In the genomic region with DNA sequence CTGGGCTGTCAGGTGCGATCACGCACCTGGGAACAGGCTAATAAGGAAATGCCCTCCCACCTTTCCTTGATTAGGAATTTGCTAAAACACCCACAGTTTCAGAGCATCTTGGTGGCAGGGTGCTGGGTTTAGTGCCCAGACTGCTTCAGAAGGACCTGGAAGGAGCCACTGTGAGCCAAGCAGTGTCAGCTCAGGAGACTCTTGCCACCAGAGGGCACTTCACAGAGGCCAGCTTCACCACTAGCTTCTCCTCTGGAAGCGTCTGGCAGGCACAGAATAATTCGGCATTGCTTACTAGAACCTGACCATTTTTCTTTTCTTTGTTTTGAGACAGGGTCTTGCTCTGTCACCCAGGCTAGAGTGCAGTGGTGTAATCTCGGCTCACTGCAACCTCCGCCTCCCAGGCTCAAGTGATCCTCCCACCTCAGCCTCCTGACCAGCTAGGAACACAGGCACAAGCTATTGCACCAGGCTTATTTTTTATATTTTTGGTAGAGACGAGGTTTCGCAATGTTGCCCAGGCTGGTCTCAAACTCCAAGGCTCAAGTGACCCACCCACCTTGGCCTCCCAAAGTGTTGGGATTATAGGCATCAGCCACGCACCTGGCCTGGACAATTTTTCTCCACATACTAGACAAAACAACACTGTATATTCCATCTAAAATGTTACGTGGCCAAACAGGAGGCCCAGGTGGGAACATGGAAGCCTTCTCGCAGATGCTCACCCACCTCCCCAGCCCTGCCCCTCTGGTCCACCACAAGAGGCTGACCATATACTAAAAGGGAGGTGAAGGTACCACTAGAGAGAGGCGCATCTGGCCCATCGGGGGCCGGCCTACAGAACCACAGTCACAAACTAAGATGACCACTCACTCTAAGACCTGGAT, we compare ENCODE assay signal across 9 cellular contexts. TPM values are rescaled to one million over a fixed set of nuclear protein-coding genes. Genes with fewer than 3 reads are reported as not detected.
A peak's percentile ranks its signal among the peaks of the same experiment; 100 is the strongest.
DNase-seq lines count a peak whose midpoint lies in the region; TF ChIP-seq lines count a peak whose summit lies in the region.
"Had no signal": no experiment of that assay in that cellular context is flagged by ENCODE, and none has a peak within 500 bp of the region (broad histone marks: within the 10 kb centered on the region; RNA-seq: fewer than 3 reads in every experiment).

No MANE protein-coding gene starts in this region.

- no peaks in the 10 kb centered on the region for H3K9me3 Mint-ChIP-seq in dendritic cell treated with granulocyte-macrophage colony-stimulating factor and Interleukin-4, amounts not matched to agents 40 ng/mL and 50 ng/mL, for 4 days
- H3K9me3 Mint-ChIP-seq in neural crest cell, result no peaks in the 10 kb centered on the region
- H3K9me3 Mint-ChIP-seq: central memory CD8-positive, alpha-beta T cell had no signal

- H3K4me3 ChIP-seq in GM06990 (replicated peaks; ENCODE audit: low read depth, low read length) (no peak overlapping the region), NB4 (ENCODE audit: low read depth, low read length) (no peak overlapping the region)

- H3K4me3 Mint-ChIP-seq in dendritic cell treated with granulocyte-macrophage colony-stimulating factor and Interleukin-4, amounts not matched to agents 40 ng/mL and 50 ng/mL, for 4 days, result no peak overlapping the region
- H3K4me3 Mint-ChIP-seq in neural crest cell, result peak overlapping the region; percentile 49
- H3K4me3 Mint-ChIP-seq: central memory CD8-positive, alpha-beta T cell had no signal

- H3K4me1 Mint-ChIP-seq in dendritic cell treated with granulocyte-macrophage colony-stimulating factor and Interleukin-4, amounts not matched to agents 40 ng/mL and 50 ng/mL, for 4 days (ENCODE audit: low read depth), result peaks cover 19% of the 10 kb centered on the region
- H3K4me1 Mint-ChIP-seq in neural crest cell, result no peaks in the 10 kb centered on the region

- peaks cover 57% of the 10 kb centered on the region for H3K36me3 ChIP-seq in GM06990 (ENCODE audit: control insufficient read depth, insufficient read depth, low read length)

- TF ChIP-seq POLR2A in NB4 (IDR thresholded peaks at IDR 0.05; ENCODE audit: extremely low read depth, insufficient read length), result no peak

- H3K36me3 Mint-ChIP-seq in dendritic cell treated with granulocyte-macrophage colony-stimulating factor and Interleukin-4, amounts not matched to agents 40 ng/mL and 50 ng/mL, for 4 days (ENCODE audit: low read depth), result peaks cover 100% of the 10 kb centered on the region
- peaks cover 19% of the 10 kb centered on the region for H3K36me3 Mint-ChIP-seq in neural crest cell (ENCODE audit: low read depth)

- intact Hi-C loops in dendritic cell treated with granulocyte-macrophage colony-stimulating factor and Interleukin-4, amounts not matched to agents 40 ng/mL and 50 ng/mL, for 4 days (cut with micrococcal nuclease), result no loop called here

- no peaks in the 10 kb centered on the region for H3K27me3 ChIP-seq in GM06990 (replicated peaks; ENCODE audit: control insufficient read depth, insufficient read depth, low read length)

- H3K27me3 Mint-ChIP-seq in dendritic cell treated with granulocyte-macrophage colony-stimulating factor and Interleukin-4, amounts not matched to agents 40 ng/mL and 50 ng/mL, for 4 days, result no peaks in the 10 kb centered on the region
- H3K27me3 Mint-ChIP-seq in neural crest cell (ENCODE audit: low read depth), result no peaks in the 10 kb centered on the region
- H3K27me3 Mint-ChIP-seq: central memory CD8-positive, alpha-beta T cell had no signal

- peak overlapping the region; percentile 9 for H3K27ac Mint-ChIP-seq in dendritic cell treated with granulocyte-macrophage colony-stimulating factor and Interleukin-4, amounts not matched to agents 40 ng/mL and 50 ng/mL, for 4 days
- no peak overlapping the region for H3K27ac Mint-ChIP-seq in neural crest cell (ENCODE audit: unreplicated experiment)

- TF ChIP-seq CTCF in GM06990 (IDR thresholded peaks at IDR 0.05; ENCODE audit: insufficient read depth, low read length, poor library complexity, severe bottlenecking), result peak; percentile 60
- TF ChIP-seq CTCF in NB4 (IDR thresholded peaks at IDR 0.05; ENCODE audit: low read depth, low read length), result peak; percentile 63
- peak; percentile 53 for TF ChIP-seq CTCF in neural crest cell (conservative IDR thresholded peaks at IDR 0.05)

- DNase-seq in GM06990 (ENCODE audit: extremely low read depth, insufficient read length), result no peak
- peak; percentile 51 for DNase-seq in NB4 (ENCODE audit: low read depth)
- no peak for DNase-seq in neural crest cell (ENCODE audit: low read depth, low spot score)
- DNase-seq in GF-D8 (lab: John Stamatoyannopoulos, UW), result no peak
- no peak for DNase-seq in NK-92 treated with Interleukin-12 subunit alpha and Interleukin-12 subunit beta, amount 100 ng/mL, for 24 hours (lab: John Stamatoyannopoulos, UW)
- DNase-seq in NCI-H526 (lab: John Stamatoyannopoulos, UW), result no peak
- no peak for DNase-seq in midbrain (lab: John Stamatoyannopoulos, UW)

RNA-seq across cellular contexts. Expression of a gene that starts 14.1 kb away (rescaled TPM):
- 46.6 and 49.2 TPM in 2 replicates for total RNA-seq in neural crest cell

RNA-seq across cellular contexts. Expression of a gene that starts 14.2 kb away (rescaled TPM):
- total RNA-seq in neural crest cell, result 8.9 and 11.6 TPM in 2 replicates
